1 cellular context compared by ENCODE assay signal in the genomic region with DNA sequence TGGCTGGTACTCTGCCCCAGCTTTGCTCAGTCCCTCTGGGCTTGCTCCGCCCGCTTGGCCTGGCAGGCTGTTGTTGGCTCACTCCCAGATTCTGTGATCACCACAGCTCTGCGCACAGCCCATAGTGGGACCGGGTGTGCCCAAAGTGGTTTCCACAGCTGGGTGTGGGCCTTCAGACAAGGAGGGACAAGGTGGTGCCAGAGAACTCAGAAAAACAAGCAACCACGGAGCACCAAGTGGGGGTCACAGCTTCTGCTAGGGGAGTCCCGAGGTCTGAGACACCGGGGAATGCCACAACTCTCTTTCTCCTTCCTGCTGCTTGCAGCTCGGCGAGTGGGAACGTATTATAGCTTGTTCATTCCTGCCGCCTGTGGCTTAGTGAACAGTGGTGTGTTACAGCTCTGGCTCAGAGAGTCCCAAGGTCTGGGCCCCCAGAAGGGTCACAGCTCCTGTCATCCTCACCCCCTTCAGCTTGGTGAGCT.
TF ChIP-seq lines count a peak whose summit lies in the region.

No MANE protein-coding gene starts in this region.

TF ChIP-seq in HepG2, 621 proteins besides CTCF, POLR2A, EP300 and RAD21 (continued from another document and continues in another):
- TF ChIP-seq, protein P1, sequence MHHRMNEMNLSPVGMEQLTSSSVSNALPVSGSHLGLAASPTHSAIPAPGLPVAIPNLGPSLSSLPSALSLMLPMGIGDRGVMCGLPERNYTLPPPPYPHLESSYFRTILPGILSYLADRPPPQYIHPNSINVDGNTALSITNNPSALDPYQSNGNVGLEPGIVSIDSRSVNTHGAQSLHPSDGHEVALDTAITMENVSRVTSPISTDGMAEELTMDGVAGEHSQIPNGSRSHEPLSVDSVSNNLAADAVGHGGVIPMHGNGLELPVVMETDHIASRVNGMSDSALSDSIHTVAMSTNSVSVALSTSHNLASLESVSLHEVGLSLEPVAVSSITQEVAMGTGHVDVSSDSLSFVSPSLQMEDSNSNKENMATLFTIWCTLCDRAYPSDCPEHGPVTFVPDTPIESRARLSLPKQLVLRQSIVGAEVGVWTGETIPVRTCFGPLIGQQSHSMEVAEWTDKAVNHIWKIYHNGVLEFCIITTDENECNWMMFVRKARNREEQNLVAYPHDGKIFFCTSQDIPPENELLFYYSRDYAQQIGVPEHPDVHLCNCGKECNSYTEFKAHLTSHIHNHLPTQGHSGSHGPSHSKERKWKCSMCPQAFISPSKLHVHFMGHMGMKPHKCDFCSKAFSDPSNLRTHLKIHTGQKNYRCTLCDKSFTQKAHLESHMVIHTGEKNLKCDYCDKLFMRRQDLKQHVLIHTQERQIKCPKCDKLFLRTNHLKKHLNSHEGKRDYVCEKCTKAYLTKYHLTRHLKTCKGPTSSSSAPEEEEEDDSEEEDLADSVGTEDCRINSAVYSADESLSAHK (CRISPR knock-in tag; IDR thresholded peaks at IDR 0.05; ENCODE audit: borderline replicate concordance) = no peak
- TF ChIP-seq ZMAT5 (CRISPR knock-in tag; IDR thresholded peaks at IDR 0.05; ENCODE audit: borderline replicate concordance, low read depth) (no peak), NR3C1 (CRISPR knock-in tag; IDR thresholded peaks at IDR 0.05) (no peak), ZSCAN29 (CRISPR knock-in tag; conservative IDR thresholded peaks at IDR 0.05) (no peak), SALL2 (CRISPR knock-in tag; IDR thresholded peaks at IDR 0.05) (no peak), MAFK (conservative IDR thresholded peaks at IDR 0.05 in 1 of 2, IDR thresholded peaks at IDR 0.05 in 1 of 2; ENCODE audit: low read length in 2 of 2) (no peak), ZBTB38 (CRISPR knock-in tag; IDR thresholded peaks at IDR 0.05) (peak; percentile 39; the same call in 1 of the 2 replicates), ZNF407 (CRISPR knock-in tag; IDR thresholded peaks at IDR 0.05; ENCODE audit: not compliant biosample characterization) (no peak), ZNF790 (CRISPR knock-in tag; IDR thresholded peaks at IDR 0.05; ENCODE audit: borderline replicate concordance) (no peak), ZNF350 (CRISPR knock-in tag; IDR thresholded peaks at IDR 0.05; ENCODE audit: borderline replicate concordance, low read depth) (peak; percentile 23; the same call in 1 of the 2 replicates), ZNF768 (CRISPR knock-in tag; IDR thresholded peaks at IDR 0.05) (peak; percentile 39; the same call in 1 of the 2 replicates), GZF1 (CRISPR knock-in tag; IDR thresholded peaks at IDR 0.05) (no peak), TEAD2 (CRISPR knock-in tag; IDR thresholded peaks at IDR 0.05) (no peak), PAXIP1 (CRISPR knock-in tag; conservative IDR thresholded peaks at IDR 0.05) (no peak), KDM5A (IDR thresholded peaks at IDR 0.05; ENCODE audit: borderline replicate concordance, low read length) (no peak), ARID2 (CRISPR knock-in tag; IDR thresholded peaks at IDR 0.05; ENCODE audit: borderline replicate concordance) (no peak), ZBTB44 (CRISPR knock-in tag; IDR thresholded peaks at IDR 0.05) (no peak), NFE2L2 (IDR thresholded peaks at IDR 0.05; ENCODE audit: low read length) (no peak), CCDC6 (CRISPR knock-in tag; IDR thresholded peaks at IDR 0.05) (no peak), POLR2G (IDR thresholded peaks at IDR 0.05; ENCODE audit: low read depth, low read length) (no peak), ATM (IDR thresholded peaks at IDR 0.05; ENCODE audit: borderline replicate concordance) (no peak), ZBTB20 (CRISPR knock-in tag; IDR thresholded peaks at IDR 0.05; ENCODE audit: borderline replicate concordance, low read depth) (no peak), ZNF850 (CRISPR knock-in tag; conservative IDR thresholded peaks at IDR 0.05) (no peak)
- TF ChIP-seq, protein P2, sequence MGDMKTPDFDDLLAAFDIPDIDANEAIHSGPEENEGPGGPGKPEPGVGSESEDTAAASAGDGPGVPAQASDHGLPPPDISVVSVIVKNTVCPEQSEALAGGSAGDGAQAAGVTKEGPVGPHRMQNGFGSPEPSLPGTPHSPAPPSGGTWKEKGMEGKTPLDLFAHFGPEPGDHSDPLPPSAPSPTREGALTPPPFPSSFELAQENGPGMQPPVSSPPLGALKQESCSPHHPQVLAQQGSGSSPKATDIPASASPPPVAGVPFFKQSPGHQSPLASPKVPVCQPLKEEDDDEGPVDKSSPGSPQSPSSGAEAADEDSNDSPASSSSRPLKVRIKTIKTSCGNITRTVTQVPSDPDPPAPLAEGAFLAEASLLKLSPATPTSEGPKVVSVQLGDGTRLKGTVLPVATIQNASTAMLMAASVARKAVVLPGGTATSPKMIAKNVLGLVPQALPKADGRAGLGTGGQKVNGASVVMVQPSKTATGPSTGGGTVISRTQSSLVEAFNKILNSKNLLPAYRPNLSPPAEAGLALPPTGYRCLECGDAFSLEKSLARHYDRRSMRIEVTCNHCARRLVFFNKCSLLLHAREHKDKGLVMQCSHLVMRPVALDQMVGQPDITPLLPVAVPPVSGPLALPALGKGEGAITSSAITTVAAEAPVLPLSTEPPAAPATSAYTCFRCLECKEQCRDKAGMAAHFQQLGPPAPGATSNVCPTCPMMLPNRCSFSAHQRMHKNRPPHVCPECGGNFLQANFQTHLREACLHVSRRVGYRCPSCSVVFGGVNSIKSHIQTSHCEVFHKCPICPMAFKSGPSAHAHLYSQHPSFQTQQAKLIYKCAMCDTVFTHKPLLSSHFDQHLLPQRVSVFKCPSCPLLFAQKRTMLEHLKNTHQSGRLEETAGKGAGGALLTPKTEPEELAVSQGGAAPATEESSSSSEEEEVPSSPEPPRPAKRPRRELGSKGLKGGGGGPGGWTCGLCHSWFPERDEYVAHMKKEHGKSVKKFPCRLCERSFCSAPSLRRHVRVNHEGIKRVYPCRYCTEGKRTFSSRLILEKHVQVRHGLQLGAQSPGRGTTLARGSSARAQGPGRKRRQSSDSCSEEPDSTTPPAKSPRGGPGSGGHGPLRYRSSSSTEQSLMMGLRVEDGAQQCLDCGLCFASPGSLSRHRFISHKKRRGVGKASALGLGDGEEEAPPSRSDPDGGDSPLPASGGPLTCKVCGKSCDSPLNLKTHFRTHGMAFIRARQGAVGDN (CRISPR knock-in tag; IDR thresholded peaks at IDR 0.05) = peak; percentile 31; the same call in 1 of the 2 replicates
- TF ChIP-seq, protein P3, sequence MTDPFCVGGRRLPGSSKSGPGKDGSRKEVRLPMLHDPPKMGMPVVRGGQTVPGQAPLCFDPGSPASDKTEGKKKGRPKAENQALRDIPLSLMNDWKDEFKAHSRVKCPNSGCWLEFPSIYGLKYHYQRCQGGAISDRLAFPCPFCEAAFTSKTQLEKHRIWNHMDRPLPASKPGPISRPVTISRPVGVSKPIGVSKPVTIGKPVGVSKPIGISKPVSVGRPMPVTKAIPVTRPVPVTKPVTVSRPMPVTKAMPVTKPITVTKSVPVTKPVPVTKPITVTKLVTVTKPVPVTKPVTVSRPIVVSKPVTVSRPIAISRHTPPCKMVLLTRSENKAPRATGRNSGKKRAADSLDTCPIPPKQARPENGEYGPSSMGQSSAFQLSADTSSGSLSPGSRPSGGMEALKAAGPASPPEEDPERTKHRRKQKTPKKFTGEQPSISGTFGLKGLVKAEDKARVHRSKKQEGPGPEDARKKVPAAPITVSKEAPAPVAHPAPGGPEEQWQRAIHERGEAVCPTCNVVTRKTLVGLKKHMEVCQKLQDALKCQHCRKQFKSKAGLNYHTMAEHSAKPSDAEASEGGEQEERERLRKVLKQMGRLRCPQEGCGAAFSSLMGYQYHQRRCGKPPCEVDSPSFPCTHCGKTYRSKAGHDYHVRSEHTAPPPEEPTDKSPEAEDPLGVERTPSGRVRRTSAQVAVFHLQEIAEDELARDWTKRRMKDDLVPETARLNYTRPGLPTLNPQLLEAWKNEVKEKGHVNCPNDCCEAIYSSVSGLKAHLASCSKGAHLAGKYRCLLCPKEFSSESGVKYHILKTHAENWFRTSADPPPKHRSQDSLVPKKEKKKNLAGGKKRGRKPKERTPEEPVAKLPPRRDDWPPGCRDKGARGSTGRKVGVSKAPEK (CRISPR knock-in tag; IDR thresholded peaks at IDR 0.05; ENCODE audit: borderline replicate concordance) = no peak
- TF ChIP-seq, protein P4, sequence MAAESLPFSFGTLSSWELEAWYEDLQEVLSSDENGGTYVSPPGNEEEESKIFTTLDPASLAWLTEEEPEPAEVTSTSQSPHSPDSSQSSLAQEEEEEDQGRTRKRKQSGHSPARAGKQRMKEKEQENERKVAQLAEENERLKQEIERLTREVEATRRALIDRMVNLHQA (CRISPR knock-in tag; IDR thresholded peaks at IDR 0.05) = no peak
